Comparison of ENCODE assay signal across 8 cellular contexts in the genomic region with DNA sequence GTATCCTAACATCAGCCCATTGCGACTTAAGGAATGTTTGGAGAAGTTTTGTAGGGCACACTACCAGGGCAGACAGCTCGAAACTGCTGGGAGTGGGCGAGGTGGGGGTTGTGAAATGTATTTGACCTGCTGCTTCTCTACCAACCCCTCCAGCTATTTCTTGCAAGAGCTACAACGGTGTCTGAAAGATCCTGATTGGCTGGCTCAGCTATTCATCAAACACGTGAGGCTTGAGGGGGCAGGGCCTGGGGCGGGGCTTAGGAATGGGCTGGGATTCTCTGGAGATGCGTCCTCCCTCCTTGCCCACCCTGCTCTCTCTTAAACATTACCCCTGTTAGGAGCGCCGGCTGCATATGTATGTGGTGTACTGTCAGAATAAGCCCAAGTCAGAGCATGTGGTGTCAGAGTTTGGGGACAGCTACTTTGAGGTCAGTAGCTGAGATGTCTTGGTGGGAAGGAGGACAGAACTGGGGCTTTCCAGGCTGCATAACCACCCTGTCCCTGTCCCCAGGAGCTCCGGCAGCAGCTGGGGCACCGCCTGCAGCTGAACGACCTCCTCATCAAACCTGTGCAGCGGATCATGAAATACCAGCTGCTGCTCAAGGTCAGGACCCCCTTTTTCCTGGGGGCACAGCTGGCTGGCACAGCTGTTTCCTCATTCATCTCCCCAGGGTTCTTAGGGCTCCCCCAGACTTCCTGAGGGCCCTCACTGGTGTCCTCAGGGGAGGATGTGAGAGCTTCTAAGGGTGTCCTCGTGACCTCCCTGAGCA. TPM values are rescaled to one million over a fixed set of nuclear protein-coding genes. Genes with fewer than 3 reads are reported as not detected.
A peak's percentile ranks its signal among the peaks of the same experiment; 100 is the strongest.
DNase-seq lines count a peak whose midpoint lies in the region; ATAC-seq, FAIRE-seq and TF ChIP-seq lines count a peak whose summit lies in the region.

No MANE protein-coding gene starts in this region.

- TF ChIP-seq POLR2A in tibial nerve (IDR thresholded peaks at IDR 0.05), result no peak

- H3K36me3 ChIP-seq in GM06990 (ENCODE audit: control insufficient read depth, insufficient read depth, low read length), result no peaks in the 10 kb centered on the region
- peaks cover 0 to 43% (median 0%) of the 10 kb centered on the region in 3 donors for H3K36me3 ChIP-seq in tibial nerve

- peaks cover 0 to 62% (median 9%) of the 10 kb centered on the region in 4 donors for H3K4me1 ChIP-seq in tibial nerve

- 46 to 48% methylated on average over 13 to 14 of the region's 14 CpGs for WGBS in tibial nerve, 2 donors

- no peak for TF ChIP-seq EP300 in tibial nerve (IDR thresholded peaks at IDR 0.05)

- H3K27me3 ChIP-seq in GM06990 (replicated peaks; ENCODE audit: control insufficient read depth, insufficient read depth, low read length) (no peaks in the 10 kb centered on the region; the same call in 1 of the 2 replicates), tibial nerve (peaks cover 0 to 4% of the 10 kb centered on the region in 2 donors)

- no peak for TF ChIP-seq CTCF in GM06990 (IDR thresholded peaks at IDR 0.05; ENCODE audit: insufficient read depth, low read length, poor library complexity, severe bottlenecking)
- no peak for TF ChIP-seq CTCF in fibroblast of the aortic adventitia (IDR thresholded peaks at IDR 0.05; ENCODE audit: insufficient read depth, low read length)
- no peak for TF ChIP-seq CTCF in tibial nerve (IDR thresholded peaks at IDR 0.05)

- DNase-seq in GM06990 (ENCODE audit: extremely low read depth, insufficient read length) (peak; percentile 56), GM19239 (ENCODE audit: insufficient read length, low spot score) (peak; percentile 72), fibroblast of the aortic adventitia (ENCODE audit: low read depth) (peak; percentile 29), tibial nerve (ENCODE audit: low spot score in 2 of 2) (no peak), LoVo (ENCODE audit: low spot score) (no peak), NCI-H446 treated with DMSO at 0.1 percent for 48 hours (lab: John Stamatoyannopoulos, UW) (no peak)
- no peak for DNase-seq in stimulated activated naive CD4-positive, alpha-beta T cell treated with Interleukin-2 at 50 U/mL for 16 hours (lab: John Stamatoyannopoulos, UW)

- H3K27ac ChIP-seq in tibial nerve, result no peak overlapping the region

- H3K9me3 ChIP-seq in tibial nerve, result no peaks in the 10 kb centered on the region

- H3K4me3 ChIP-seq in GM06990 (replicated peaks; ENCODE audit: low read depth, low read length), result no peak overlapping the region
- no peak overlapping the region for H3K4me3 ChIP-seq in fibroblast of the aortic adventitia (ENCODE audit: low read depth, low read length)
- H3K4me3 ChIP-seq in tibial nerve, result no peak overlapping the region

- FAIRE-seq in GM19239 (lab: Jason Lieb, UNC), result peak; percentile 82

- ATAC-seq in HG03432 (IDR thresholded peaks at IDR 0.05; ENCODE audit: unreplicated experiment), result peak; percentile 65

RNA-seq across cellular contexts. Expression of a gene that starts 3.1 kb away (rescaled TPM):
- total RNA-seq in fibroblast of the aortic adventitia (ENCODE audit: low replicate concordance) (18.3 and 64.5 TPM in 2 replicates), tibial nerve (10 to 100 TPM; 31.2 to 91.2 (median 48.8) TPM)

RNA-seq across cellular contexts. Expression of a gene that starts 9.7 kb away (rescaled TPM):
- total RNA-seq in fibroblast of the aortic adventitia (ENCODE audit: low replicate concordance) (10.5 and 16.9 TPM in 2 replicates), tibial nerve (10 to 100 TPM; 19.0 to 33.1 (median 28.1) TPM)

RNA-seq across cellular contexts. Expression of a gene that starts 18.6 kb away (rescaled TPM):
- total RNA-seq in fibroblast of the aortic adventitia (ENCODE audit: low replicate concordance) (1.7 and 6.9 TPM in 2 replicates), tibial nerve (10 to 100 TPM; 14.5 to 43.8 (median 16.8) TPM)

RNA-seq across cellular contexts. Expression of a gene that starts 23.4 kb away (rescaled TPM):
- total RNA-seq in fibroblast of the aortic adventitia (ENCODE audit: low replicate concordance) (12.4 and 19.4 TPM in 2 replicates), tibial nerve (10 to 100 TPM; 29.5 to 67.7 (median 35.9) TPM)

Comparison
In these comparisons a context has a peak if more than half of its experiments do, and no peak if none do; other contexts are left out.
1. DNase-seq: peak in GM06990 (single experiment), GM19239 (single experiment) and fibroblast of the aortic adventitia (single experiment); none in tibial nerve (0 of 2), LoVo (single experiment), stimulated activated naive CD4-positive, alpha-beta T cell treated with Interleukin-2 at 50 U/mL for 16 hours (single experiment) and NCI-H446 treated with DMSO at 0.1 percent for 48 hours (single experiment).